In the genomic region with DNA sequence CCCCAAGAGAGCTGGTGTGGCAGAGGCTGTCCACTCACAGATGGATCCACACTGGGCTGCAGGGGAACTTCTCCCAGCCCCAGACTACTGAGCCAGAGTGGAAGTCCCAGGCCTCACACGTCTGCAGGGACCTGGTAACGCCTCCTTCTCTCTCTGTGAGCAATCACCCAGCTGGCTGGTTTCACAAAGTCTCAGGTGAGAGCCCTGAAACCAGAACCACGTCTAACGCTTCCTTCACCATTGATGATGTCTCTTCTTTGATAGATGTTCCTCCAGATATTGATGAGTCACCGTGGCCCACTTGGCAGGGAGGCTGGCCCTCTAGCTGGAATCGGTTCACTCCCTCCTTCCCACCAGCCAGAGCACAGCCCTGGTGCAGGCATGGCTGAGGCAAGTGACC, we compare ENCODE assay signal across 4 cellular contexts. TPM values are rescaled to one million over a fixed set of nuclear protein-coding genes. Genes with fewer than 3 reads are reported as not detected.
"Had no signal": no experiment of that assay in that cellular context is flagged by ENCODE, and none has a peak within 500 bp of the region (broad histone marks: within the 10 kb centered on the region; RNA-seq: fewer than 3 reads in every experiment).

No MANE protein-coding gene starts in this region.

RNA-seq across cellular contexts. Expression of gene MYL3, which starts 54.5 kb away (rescaled TPM):
- total RNA-seq: activated CD8-positive, alpha-beta memory T cell treated with anti-CD3 and anti-CD28 coated beads, Interleukin-2, amount 10 ng/mL, durations not matched to agents 7 days and 5 days; LHCN-M2; PC-9; SK-MEL-5 had no signal
